Comparison of ENCODE assay signal across 1 cellular context in the genomic region with DNA sequence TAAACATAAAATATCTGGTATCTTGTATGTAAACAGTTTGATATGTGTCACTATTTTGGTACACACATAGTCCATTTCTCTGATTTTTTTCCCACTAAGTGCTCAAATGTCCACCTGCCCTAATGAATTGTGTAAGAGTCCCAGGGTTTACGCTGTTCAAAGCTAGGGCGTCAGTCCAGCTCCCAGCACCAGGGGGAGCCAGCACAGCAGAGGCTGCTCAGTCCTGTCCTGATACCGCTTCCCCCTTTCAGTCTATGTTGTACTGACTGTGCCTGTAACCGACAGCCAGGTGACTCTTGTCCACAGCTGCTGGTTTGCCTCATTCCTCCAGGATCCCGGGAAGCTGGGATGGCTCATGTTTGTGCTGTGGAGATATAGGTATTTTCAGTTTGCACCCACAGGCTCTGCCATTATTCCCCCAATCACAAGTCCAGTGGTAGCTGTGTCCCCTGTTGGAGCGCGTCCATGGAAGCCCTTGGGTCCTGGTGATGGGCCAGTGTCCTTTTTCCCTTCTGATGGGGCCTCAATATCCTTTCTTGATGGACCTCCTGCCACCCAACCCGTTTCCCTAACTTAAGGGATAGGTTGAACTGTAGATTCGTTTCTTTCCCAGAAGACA.
TF ChIP-seq lines count a peak whose summit lies in the region.

No MANE protein-coding gene starts in this region.

TF ChIP-seq in HEK293, 187 proteins besides CTCF, POLR2A, EP300 and RAD21 (continued from another document):
- TF ChIP-seq, protein P1, sequence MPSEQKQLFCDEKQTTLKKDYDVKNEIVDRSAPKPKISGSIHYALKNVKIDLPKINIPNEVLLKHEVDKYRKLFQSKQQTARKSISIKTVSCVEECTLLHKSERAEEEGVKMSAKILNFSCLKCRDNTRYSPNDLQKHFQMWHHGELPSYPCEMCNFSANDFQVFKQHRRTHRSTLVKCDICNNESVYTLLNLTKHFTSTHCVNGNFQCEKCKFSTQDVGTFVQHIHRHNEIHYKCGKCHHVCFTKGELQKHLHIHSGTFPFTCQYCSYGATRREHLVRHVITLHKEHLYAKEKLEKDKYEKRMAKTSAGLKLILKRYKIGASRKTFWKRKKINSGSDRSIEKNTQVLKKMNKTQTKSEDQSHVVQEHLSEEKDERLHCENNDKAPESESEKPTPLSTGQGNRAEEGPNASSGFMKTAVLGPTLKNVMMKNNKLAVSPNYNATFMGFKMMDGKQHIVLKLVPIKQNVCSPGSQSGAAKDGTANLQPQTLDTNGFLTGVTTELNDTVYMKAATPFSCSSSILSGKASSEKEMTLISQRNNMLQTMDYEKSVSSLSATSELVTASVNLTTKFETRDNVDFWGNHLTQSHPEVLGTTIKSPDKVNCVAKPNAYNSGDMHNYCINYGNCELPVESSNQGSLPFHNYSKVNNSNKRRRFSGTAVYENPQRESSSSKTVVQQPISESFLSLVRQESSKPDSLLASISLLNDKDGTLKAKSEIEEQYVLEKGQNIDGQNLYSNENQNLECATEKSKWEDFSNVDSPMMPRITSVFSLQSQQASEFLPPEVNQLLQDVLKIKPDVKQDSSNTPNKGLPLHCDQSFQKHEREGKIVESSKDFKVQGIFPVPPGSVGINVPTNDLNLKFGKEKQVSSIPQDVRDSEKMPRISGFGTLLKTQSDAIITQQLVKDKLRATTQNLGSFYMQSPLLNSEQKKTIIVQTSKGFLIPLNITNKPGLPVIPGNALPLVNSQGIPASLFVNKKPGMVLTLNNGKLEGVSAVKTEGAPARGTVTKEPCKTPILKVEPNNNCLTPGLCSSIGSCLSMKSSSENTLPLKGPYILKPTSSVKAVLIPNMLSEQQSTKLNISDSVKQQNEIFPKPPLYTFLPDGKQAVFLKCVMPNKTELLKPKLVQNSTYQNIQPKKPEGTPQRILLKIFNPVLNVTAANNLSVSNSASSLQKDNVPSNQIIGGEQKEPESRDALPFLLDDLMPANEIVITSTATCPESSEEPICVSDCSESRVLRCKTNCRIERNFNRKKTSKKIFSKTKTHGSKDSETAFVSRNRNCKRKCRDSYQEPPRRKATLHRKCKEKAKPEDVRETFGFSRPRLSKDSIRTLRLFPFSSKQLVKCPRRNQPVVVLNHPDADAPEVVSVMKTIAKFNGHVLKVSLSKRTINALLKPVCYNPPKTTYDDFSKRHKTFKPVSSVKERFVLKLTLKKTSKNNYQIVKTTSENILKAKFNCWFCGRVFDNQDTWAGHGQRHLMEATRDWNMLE (tag by site-specific recombination; conservative IDR thresholded peaks at IDR 0.05; ENCODE audit: low read depth) = no peak
TF ChIP-seq in HEK293: peak in this region for 0.
